Comparison of ENCODE assay signal across 21 cellular contexts in genomic region chr12:6478406-6478805, GRCh38. TPM values are rescaled to one million over a fixed set of nuclear protein-coding genes. Genes with fewer than 3 reads are reported as not detected.
A peak's percentile ranks its signal among the peaks of the same experiment; 100 is the strongest.
DNase-seq lines count a peak whose midpoint lies in the region; ATAC-seq lines count a peak whose summit lies in the region.
"Had no signal": no experiment of that assay in that cellular context is flagged by ENCODE, and none has a peak within 500 bp of the region (broad histone marks: within the 10 kb centered on the region; RNA-seq: fewer than 3 reads in every experiment).

No MANE protein-coding gene starts in this region.

- no peaks in the 10 kb centered on the region for H3K9me3 Mint-ChIP-seq in T-cell

- no peak overlapping the region for H3K27ac ChIP-seq in right cardiac atrium (ENCODE audit: low read length)
- H3K27ac ChIP-seq: 22Rv1, C4-2B, KMS-11 had no signal

- intact Hi-C loops in right cardiac atrium (cut with DNase I) = no loop called here
- intact Hi-C loops in Right ventricle myocardium superior (cut with DNase I) = no loop called here

- no peaks in the 10 kb centered on the region for H3K27me3 ChIP-seq in right cardiac atrium (ENCODE audit: control insufficient read depth, insufficient read depth)

- peak; percentile 25 to 36 for ATAC-seq in right cardiac atrium
- no peak for ATAC-seq in Right ventricle myocardium superior (ENCODE audit: poor library complexity)
- ATAC-seq in T-cell (replicated peaks in 1 of 4) = no peak
- no peak for ATAC-seq in HG03135 (IDR thresholded peaks at IDR 0.05; ENCODE audit: unreplicated experiment)
- ATAC-seq: GM23338 had no signal

- POLR2A ChIA-PET in T-cell (lab: Charles Lee) = no interaction called here

- H3K36me3 Mint-ChIP-seq in T-cell = no peaks in the 10 kb centered on the region

- no peaks in the 10 kb centered on the region for H3K4me1 Mint-ChIP-seq in T-cell
- H3K4me1 Mint-ChIP-seq: GM23338 had no signal

- no peak overlapping the region for H3K27ac Mint-ChIP-seq in T-cell
- H3K27ac Mint-ChIP-seq: GM23338 had no signal

- H3K4me3 ChIP-seq in right cardiac atrium (ENCODE audit: low read length) = no peak overlapping the region
- H3K4me3 ChIP-seq: GM23338 had no signal

- H3K4me1 ChIP-seq in right cardiac atrium (ENCODE audit: control insufficient read depth, insufficient read depth, low read length) = no peaks in the 10 kb centered on the region

- no peak for DNase-seq in right cardiac atrium
- no peak for DNase-seq in Right ventricle myocardium superior
- DNase-seq in amniotic epithelial cell (ENCODE audit: low read depth) = peak; percentile 79
- peak; percentile 81 for DNase-seq in mesenteric fat pad (ENCODE audit: low spot score)
- no peak for DNase-seq in NOMO-1 treated with dmso at 0.1 percent for 144 hours (lab: John Stamatoyannopoulos, UW; ENCODE audit: unreplicated experiment)
- no peak for DNase-seq in T-cell
- no peak for DNase-seq in middle frontal gyrus (ENCODE audit: extremely low spot score, low spot score)
- DNase-seq: DMS79, HCEC 1CT, MV-4-11, NCI-H1417, NCI-H187, NCI-H2107, NCI-H748 treated with DMSO at 0.1 percent for 48 hours, OCI-M1, SK-N-SH had no signal

- H3K4me3 Mint-ChIP-seq in T-cell = no peak overlapping the region
- H3K4me3 Mint-ChIP-seq: GM23338 had no signal

- CTCF ChIA-PET in T-cell (lab: Charles Lee) = interaction anchor here in 1 of 2 donors (0.5 kb wide), 1 partner anchor 13 kb away, joined by 4 read pairs; no protein-coding TSS in a partner anchor

- WGBS in right cardiac atrium = 85% methylated on average over 20 of the region's 20 CpGs

- H3K27me3 Mint-ChIP-seq in T-cell = no peaks in the 10 kb centered on the region

- H3K9me3 ChIP-seq in right cardiac atrium (ENCODE audit: control insufficient read depth, low read length) = no peaks in the 10 kb centered on the region
- H3K9me3 ChIP-seq: SK-N-SH had no signal

RNA-seq across cellular contexts. Expression of gene VAMP1, which starts 7.9 kb away (rescaled TPM):
- total RNA-seq in right cardiac atrium (1 to 10 TPM; 3.6 to 9.0 (median 6.1) TPM), Right ventricle myocardium superior (3.2 TPM), mesenteric fat pad (5.8 TPM), T-cell (10 to 100 TPM; 64.6 to 92.2 (median 75.8) TPM)
- 4.7 TPM for polyA plus RNA-seq in right cardiac atrium

RNA-seq across cellular contexts. Expression of gene MRPL51, which starts 14.7 kb away (rescaled TPM):
- total RNA-seq in right cardiac atrium = 100 to 1,000 TPM; 192 to 233 (median 213) TPM
- polyA plus RNA-seq in right cardiac atrium = 180 TPM
- total RNA-seq in Right ventricle myocardium superior = 280 TPM
- total RNA-seq in mesenteric fat pad = 116 TPM
- total RNA-seq in T-cell = 10 to 100 TPM; 34.3 to 86.6 (median 80.3) TPM

RNA-seq across cellular contexts. Expression of gene NCAPD2, which starts 15.5 kb away (rescaled TPM):
- total RNA-seq in right cardiac atrium (10 to 100 TPM; 13.5 to 16.8 (median 14.6) TPM), Right ventricle myocardium superior (8.9 TPM), mesenteric fat pad (12.8 TPM), T-cell (10 to 100 TPM; 32.8 to 43.8 (median 40.7) TPM)
- 5.7 TPM for polyA plus RNA-seq in right cardiac atrium

RNA-seq across cellular contexts. Expression of gene TAPBPL, which starts 26.6 kb away (rescaled TPM):
- total RNA-seq in right cardiac atrium (10 to 100 TPM; 14.2 to 19.5 (median 17.1) TPM), Right ventricle myocardium superior (11.1 TPM), mesenteric fat pad (13.0 TPM), T-cell (10 to 100 TPM; 22.6 to 77.0 (median 60.3) TPM)
- 17.2 TPM for polyA plus RNA-seq in right cardiac atrium

RNA-seq across cellular contexts. Expression of gene CD27, which starts 33.7 kb away (rescaled TPM):
- under 1 TPM in 3 of 4 donors, not detected in 1; 0.29 to 0.80 (median 0.33) TPM for total RNA-seq in right cardiac atrium
- 0.27 TPM for polyA plus RNA-seq in right cardiac atrium
- 0.30 TPM for total RNA-seq in Right ventricle myocardium superior
- total RNA-seq in mesenteric fat pad = not detected
- 100 to 1,000 TPM in 4 of 5 donors, 10 to 100 TPM in 1; 94.0 to 140 (median 138) TPM for total RNA-seq in T-cell
- total RNA-seq: GM23338 had no signal
- polyA plus RNA-seq: SK-N-SH had no signal

Comparison
In these comparisons a context has a peak if more than half of its experiments do, and no peak if none do; other contexts are left out.
1. ATAC-seq: peak in right cardiac atrium (2 of 2); none in Right ventricle myocardium superior (single experiment), T-cell (0 of 4) and HG03135 (single experiment).
2. DNase-seq: peak in amniotic epithelial cell (single experiment) and mesenteric fat pad (single experiment); none in right cardiac atrium (0 of 3), Right ventricle myocardium superior (single experiment), NOMO-1 treated with dmso at 0.1 percent for 144 hours (single experiment), T-cell (0 of 34) and middle frontal gyrus (single experiment).